ENCODE assay signal across 1 cellular context in the genomic region with DNA sequence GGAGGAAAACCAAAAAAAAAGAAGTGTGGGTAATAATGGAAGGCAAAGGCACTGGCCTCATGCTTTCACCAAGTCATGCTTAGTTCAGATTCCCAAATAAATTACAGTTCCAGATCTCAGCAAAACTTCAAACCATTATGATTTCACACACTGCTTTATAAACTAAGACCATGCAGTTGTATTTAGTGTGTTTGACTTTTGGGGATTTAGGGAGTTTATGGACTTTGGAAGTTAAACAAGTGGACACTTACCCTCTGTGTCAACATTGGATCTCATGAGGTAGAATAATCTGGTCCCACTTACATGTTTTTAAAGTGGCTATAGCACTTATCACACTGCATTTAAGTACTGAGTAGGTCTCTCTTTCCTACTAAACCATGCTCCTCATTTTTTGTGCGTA.
TF ChIP-seq lines count a peak whose summit lies in the region.

No MANE protein-coding gene starts in this region.

TF ChIP-seq in HepG2, 621 proteins besides CTCF, POLR2A, EP300 and RAD21 (continues in another document):
- peak; percentile 46; the same call in 1 of the 2 replicates for TF ChIP-seq SOX5 (CRISPR knock-in tag; IDR thresholded peaks at IDR 0.05; ENCODE audit: borderline replicate concordance)
- TF ChIP-seq, protein P1, sequence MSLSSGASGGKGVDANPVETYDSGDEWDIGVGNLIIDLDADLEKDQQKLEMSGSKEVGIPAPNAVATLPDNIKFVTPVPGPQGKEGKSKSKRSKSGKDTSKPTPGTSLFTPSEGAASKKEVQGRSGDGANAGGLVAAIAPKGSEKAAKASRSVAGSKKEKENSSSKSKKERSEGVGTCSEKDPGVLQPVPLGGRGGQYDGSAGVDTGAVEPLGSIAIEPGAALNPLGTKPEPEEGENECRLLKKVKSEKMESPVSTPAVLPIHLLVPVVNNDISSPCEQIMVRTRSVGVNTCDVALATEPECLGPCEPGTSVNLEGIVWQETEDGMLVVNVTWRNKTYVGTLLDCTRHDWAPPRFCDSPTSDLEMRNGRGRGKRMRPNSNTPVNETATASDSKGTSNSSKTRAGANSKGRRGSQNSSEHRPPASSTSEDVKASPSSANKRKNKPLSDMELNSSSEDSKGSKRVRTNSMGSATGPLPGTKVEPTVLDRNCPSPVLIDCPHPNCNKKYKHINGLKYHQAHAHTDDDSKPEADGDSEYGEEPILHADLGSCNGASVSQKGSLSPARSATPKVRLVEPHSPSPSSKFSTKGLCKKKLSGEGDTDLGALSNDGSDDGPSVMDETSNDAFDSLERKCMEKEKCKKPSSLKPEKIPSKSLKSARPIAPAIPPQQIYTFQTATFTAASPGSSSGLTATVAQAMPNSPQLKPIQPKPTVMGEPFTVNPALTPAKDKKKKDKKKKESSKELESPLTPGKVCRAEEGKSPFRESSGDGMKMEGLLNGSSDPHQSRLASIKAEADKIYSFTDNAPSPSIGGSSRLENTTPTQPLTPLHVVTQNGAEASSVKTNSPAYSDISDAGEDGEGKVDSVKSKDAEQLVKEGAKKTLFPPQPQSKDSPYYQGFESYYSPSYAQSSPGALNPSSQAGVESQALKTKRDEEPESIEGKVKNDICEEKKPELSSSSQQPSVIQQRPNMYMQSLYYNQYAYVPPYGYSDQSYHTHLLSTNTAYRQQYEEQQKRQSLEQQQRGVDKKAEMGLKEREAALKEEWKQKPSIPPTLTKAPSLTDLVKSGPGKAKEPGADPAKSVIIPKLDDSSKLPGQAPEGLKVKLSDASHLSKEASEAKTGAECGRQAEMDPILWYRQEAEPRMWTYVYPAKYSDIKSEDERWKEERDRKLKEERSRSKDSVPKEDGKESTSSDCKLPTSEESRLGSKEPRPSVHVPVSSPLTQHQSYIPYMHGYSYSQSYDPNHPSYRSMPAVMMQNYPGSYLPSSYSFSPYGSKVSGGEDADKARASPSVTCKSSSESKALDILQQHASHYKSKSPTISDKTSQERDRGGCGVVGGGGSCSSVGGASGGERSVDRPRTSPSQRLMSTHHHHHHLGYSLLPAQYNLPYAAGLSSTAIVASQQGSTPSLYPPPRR (CRISPR knock-in tag; IDR thresholded peaks at IDR 0.05; ENCODE audit: borderline replicate concordance) = peak; percentile 71; the same call in 1 of the 2 replicates
- TF ChIP-seq, protein P2, sequence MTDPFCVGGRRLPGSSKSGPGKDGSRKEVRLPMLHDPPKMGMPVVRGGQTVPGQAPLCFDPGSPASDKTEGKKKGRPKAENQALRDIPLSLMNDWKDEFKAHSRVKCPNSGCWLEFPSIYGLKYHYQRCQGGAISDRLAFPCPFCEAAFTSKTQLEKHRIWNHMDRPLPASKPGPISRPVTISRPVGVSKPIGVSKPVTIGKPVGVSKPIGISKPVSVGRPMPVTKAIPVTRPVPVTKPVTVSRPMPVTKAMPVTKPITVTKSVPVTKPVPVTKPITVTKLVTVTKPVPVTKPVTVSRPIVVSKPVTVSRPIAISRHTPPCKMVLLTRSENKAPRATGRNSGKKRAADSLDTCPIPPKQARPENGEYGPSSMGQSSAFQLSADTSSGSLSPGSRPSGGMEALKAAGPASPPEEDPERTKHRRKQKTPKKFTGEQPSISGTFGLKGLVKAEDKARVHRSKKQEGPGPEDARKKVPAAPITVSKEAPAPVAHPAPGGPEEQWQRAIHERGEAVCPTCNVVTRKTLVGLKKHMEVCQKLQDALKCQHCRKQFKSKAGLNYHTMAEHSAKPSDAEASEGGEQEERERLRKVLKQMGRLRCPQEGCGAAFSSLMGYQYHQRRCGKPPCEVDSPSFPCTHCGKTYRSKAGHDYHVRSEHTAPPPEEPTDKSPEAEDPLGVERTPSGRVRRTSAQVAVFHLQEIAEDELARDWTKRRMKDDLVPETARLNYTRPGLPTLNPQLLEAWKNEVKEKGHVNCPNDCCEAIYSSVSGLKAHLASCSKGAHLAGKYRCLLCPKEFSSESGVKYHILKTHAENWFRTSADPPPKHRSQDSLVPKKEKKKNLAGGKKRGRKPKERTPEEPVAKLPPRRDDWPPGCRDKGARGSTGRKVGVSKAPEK (CRISPR knock-in tag; IDR thresholded peaks at IDR 0.05; ENCODE audit: borderline replicate concordance) = no peak
- no peak; the same call in 1 of the 2 replicates for TF ChIP-seq SALL2 (CRISPR knock-in tag; IDR thresholded peaks at IDR 0.05)
- peak; percentile 58 for TF ChIP-seq NCOA2 (CRISPR knock-in tag; IDR thresholded peaks at IDR 0.05)
- no peak for TF ChIP-seq IKZF4 (CRISPR knock-in tag; IDR thresholded peaks at IDR 0.05; ENCODE audit: borderline replicate concordance, low read depth, not compliant biosample characterization)
- TF ChIP-seq, protein P3, sequence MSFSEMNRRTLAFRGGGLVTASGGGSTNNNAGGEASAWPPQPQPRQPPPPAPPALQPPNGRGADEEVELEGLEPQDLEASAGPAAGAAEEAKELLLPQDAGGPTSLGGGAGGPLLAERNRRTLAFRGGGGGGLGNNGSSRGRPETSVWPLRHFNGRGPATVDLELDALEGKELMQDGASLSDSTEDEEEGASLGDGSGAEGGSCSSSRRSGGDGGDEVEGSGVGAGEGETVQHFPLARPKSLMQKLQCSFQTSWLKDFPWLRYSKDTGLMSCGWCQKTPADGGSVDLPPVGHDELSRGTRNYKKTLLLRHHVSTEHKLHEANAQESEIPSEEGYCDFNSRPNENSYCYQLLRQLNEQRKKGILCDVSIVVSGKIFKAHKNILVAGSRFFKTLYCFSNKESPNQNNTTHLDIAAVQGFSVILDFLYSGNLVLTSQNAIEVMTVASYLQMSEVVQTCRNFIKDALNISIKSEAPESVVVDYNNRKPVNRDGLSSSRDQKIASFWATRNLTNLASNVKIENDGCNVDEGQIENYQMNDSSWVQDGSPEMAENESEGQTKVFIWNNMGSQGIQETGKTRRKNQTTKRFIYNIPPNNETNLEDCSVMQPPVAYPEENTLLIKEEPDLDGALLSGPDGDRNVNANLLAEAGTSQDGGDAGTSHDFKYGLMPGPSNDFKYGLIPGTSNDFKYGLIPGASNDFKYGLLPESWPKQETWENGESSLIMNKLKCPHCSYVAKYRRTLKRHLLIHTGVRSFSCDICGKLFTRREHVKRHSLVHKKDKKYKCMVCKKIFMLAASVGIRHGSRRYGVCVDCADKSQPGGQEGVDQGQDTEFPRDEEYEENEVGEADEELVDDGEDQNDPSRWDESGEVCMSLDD (CRISPR knock-in tag; IDR thresholded peaks at IDR 0.05; ENCODE audit: borderline replicate concordance) = 0 out of 2 replicates have a peak, but pooled peaks have one; percentile 37
- TF ChIP-seq FIP1L1 (IDR thresholded peaks at IDR 0.05; ENCODE audit: borderline replicate concordance, insufficient read depth, low read depth, low read length) = no peak
- TF ChIP-seq HNF4G (IDR thresholded peaks at IDR 0.05; ENCODE audit: borderline replicate concordance, low read depth, low read length) = peak; percentile 73
- TF ChIP-seq HNF4G (CRISPR knock-in tag; IDR thresholded peaks at IDR 0.05; ENCODE audit: borderline replicate concordance, low read depth) = no peak; the same call in 1 of the 2 replicates
- 0 out of 2 replicates have a peak, but pooled peaks have one; percentile 19 for TF ChIP-seq CEBPG (CRISPR knock-in tag; IDR thresholded peaks at IDR 0.05)
- no peak for TF ChIP-seq ZEB1 (IDR thresholded peaks at IDR 0.05; ENCODE audit: insufficient replicate concordance, low read depth)
- TF ChIP-seq HHEX (CRISPR knock-in tag; IDR thresholded peaks at IDR 0.05) = peak; percentile 66
- TF ChIP-seq ARID2 (CRISPR knock-in tag; IDR thresholded peaks at IDR 0.05; ENCODE audit: borderline replicate concordance) = 0 out of 2 replicates have a peak, but pooled peaks have one; percentile 43
- peak; percentile 51; the same call in 1 of the 2 replicates for TF ChIP-seq REPIN1 (CRISPR knock-in tag; IDR thresholded peaks at IDR 0.05; ENCODE audit: borderline replicate concordance, low read depth)
- peak; percentile 74 for TF ChIP-seq PHF21A (CRISPR knock-in tag; IDR thresholded peaks at IDR 0.05)
- TF ChIP-seq, protein P4, sequence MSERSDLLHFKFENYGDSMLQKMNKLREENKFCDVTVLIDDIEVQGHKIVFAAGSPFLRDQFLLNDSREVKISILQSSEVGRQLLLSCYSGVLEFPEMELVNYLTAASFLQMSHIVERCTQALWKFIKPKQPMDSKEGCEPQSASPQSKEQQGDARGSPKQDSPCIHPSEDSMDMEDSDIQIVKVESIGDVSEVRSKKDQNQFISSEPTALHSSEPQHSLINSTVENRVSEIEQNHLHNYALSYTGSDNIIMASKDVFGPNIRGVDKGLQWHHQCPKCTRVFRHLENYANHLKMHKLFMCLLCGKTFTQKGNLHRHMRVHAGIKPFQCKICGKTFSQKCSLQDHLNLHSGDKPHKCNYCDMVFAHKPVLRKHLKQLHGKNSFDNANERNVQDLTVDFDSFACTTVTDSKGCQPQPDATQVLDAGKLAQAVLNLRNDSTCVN (CRISPR knock-in tag; IDR thresholded peaks at IDR 0.05; ENCODE audit: borderline replicate concordance) = no peak
- TF ChIP-seq FOSL2 (CRISPR knock-in tag; IDR thresholded peaks at IDR 0.05) = no peak
- no peak for TF ChIP-seq ZNF773 (CRISPR knock-in tag; IDR thresholded peaks at IDR 0.05; ENCODE audit: borderline replicate concordance)
- no peak for TF ChIP-seq ZBTB7A (CRISPR knock-in tag; IDR thresholded peaks at IDR 0.05)
- peak; percentile 37; the same call in 1 of the 2 replicates for TF ChIP-seq TARDBP (CRISPR knock-in tag; IDR thresholded peaks at IDR 0.05)
- TF ChIP-seq MED1 (CRISPR knock-in tag; IDR thresholded peaks at IDR 0.05) = peak; percentile 40; the same call in 1 of the 2 replicates
- peak; percentile 99 for TF ChIP-seq MZF1 (CRISPR knock-in tag; IDR thresholded peaks at IDR 0.05; ENCODE audit: borderline replicate concordance)
- 0 out of 2 replicates have a peak, but pooled peaks have one; percentile 48 for TF ChIP-seq KDM6A (CRISPR knock-in tag; IDR thresholded peaks at IDR 0.05; ENCODE audit: low read depth)
- TF ChIP-seq ZMYM4 (CRISPR knock-in tag; IDR thresholded peaks at IDR 0.05) = peak; percentile 19; the same call in 1 of the 2 replicates
- TF ChIP-seq FOXJ3 (CRISPR knock-in tag; IDR thresholded peaks at IDR 0.05; ENCODE audit: borderline replicate concordance) = peak; percentile 55; the same call in 1 of the 2 replicates
- TF ChIP-seq, protein P5, sequence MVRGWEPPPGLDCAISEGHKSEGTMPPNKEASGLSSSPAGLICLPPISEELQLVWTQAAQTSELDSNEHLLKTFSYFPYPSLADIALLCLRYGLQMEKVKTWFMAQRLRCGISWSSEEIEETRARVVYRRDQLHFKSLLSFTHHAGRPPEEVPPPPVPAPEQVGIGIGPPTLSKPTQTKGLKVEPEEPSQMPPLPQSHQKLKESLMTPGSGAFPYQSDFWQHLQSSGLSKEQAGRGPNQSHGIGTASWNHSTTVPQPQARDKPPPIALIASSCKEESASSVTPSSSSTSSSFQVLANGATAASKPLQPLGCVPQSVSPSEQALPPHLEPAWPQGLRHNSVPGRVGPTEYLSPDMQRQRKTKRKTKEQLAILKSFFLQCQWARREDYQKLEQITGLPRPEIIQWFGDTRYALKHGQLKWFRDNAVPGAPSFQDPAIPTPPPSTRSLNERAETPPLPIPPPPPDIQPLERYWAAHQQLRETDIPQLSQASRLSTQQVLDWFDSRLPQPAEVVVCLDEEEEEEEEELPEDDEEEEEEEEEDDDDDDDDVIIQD (CRISPR knock-in tag; IDR thresholded peaks at IDR 0.05; ENCODE audit: low read depth) = 0 out of 2 replicates have a peak, but pooled peaks have one; percentile 22
- peak; percentile 87; the same call in 1 of the 2 replicates for TF ChIP-seq HDAC2 (CRISPR knock-in tag; IDR thresholded peaks at IDR 0.05)
- TF ChIP-seq FOXA3 (CRISPR knock-in tag; IDR thresholded peaks at IDR 0.05) = peak; percentile 92
- no peak for TF ChIP-seq SOX6 (IDR thresholded peaks at IDR 0.05)
- TF ChIP-seq SOX6 (CRISPR knock-in tag; IDR thresholded peaks at IDR 0.05) = peak; percentile 19; the same call in 1 of the 2 replicates
- 0 out of 2 replicates have a peak, but pooled peaks have one; percentile 27 for TF ChIP-seq RARA (CRISPR knock-in tag; IDR thresholded peaks at IDR 0.05)
- peak; percentile 72 for TF ChIP-seq RCOR2 (CRISPR knock-in tag; IDR thresholded peaks at IDR 0.05)
- no peak for TF ChIP-seq FOXP1 (IDR thresholded peaks at IDR 0.05)
- peak; percentile 33; the same call in 1 of the 2 replicates for TF ChIP-seq FOXP1 (CRISPR knock-in tag; IDR thresholded peaks at IDR 0.05)
- TF ChIP-seq, protein P6, sequence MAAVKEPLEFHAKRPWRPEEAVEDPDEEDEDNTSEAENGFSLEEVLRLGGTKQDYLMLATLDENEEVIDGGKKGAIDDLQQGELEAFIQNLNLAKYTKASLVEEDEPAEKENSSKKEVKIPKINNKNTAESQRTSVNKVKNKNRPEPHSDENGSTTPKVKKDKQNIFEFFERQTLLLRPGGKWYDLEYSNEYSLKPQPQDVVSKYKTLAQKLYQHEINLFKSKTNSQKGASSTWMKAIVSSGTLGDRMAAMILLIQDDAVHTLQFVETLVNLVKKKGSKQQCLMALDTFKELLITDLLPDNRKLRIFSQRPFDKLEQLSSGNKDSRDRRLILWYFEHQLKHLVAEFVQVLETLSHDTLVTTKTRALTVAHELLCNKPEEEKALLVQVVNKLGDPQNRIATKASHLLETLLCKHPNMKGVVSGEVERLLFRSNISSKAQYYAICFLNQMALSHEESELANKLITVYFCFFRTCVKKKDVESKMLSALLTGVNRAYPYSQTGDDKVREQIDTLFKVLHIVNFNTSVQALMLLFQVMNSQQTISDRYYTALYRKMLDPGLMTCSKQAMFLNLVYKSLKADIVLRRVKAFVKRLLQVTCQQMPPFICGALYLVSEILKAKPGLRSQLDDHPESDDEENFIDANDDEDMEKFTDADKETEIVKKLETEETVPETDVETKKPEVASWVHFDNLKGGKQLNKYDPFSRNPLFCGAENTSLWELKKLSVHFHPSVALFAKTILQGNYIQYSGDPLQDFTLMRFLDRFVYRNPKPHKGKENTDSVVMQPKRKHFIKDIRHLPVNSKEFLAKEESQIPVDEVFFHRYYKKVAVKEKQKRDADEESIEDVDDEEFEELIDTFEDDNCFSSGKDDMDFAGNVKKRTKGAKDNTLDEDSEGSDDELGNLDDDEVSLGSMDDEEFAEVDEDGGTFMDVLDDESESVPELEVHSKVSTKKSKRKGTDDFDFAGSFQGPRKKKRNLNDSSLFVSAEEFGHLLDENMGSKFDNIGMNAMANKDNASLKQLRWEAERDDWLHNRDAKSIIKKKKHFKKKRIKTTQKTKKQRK (IDR thresholded peaks at IDR 0.05; ENCODE audit: low read length) = no peak
- no peak for TF ChIP-seq SOX13 (IDR thresholded peaks at IDR 0.05)
- TF ChIP-seq SOX13 (CRISPR knock-in tag; conservative IDR thresholded peaks at IDR 0.05 in 1 of 2, IDR thresholded peaks at IDR 0.05 in 1 of 2) = peak in 1 of 2 experiments; percentile 68; a peak in 1 of 4 replicates
- TF ChIP-seq MIXL1 (CRISPR knock-in tag; IDR thresholded peaks at IDR 0.05) = peak; percentile 65; the same call in 1 of the 2 replicates
- TF ChIP-seq HNF4A (CRISPR knock-in tag; IDR thresholded peaks at IDR 0.05) = peak; percentile 94
- TF ChIP-seq ZNF124 (CRISPR knock-in tag; IDR thresholded peaks at IDR 0.05) = 0 out of 2 replicates have a peak, but pooled peaks have one; percentile 42
- TF ChIP-seq ZNF354B (CRISPR knock-in tag; IDR thresholded peaks at IDR 0.05) = no peak
- TF ChIP-seq LCORL (IDR thresholded peaks at IDR 0.05) = peak; percentile 95
- peak; percentile 75; the same call in 1 of the 2 replicates for TF ChIP-seq LCORL (CRISPR knock-in tag; IDR thresholded peaks at IDR 0.05)
- TF ChIP-seq KAT7 (CRISPR knock-in tag; IDR thresholded peaks at IDR 0.05; ENCODE audit: borderline replicate concordance) = no peak
- TF ChIP-seq NR2F6 (IDR thresholded peaks at IDR 0.05) = peak; percentile 13; the same call in 1 of the 2 replicates
- TF ChIP-seq NR2F6 (CRISPR knock-in tag; IDR thresholded peaks at IDR 0.05) = peak; percentile 16; the same call in 1 of the 2 replicates
- TF ChIP-seq PITX1 (CRISPR knock-in tag; IDR thresholded peaks at IDR 0.05) = peak; percentile 73
- 0 out of 2 replicates have a peak, but pooled peaks have one; percentile 19 for TF ChIP-seq ZNF614 (CRISPR knock-in tag; IDR thresholded peaks at IDR 0.05; ENCODE audit: borderline replicate concordance)
- no peak for TF ChIP-seq ELF1 (CRISPR knock-in tag; IDR thresholded peaks at IDR 0.05)
- TF ChIP-seq NFYB (CRISPR knock-in tag; IDR thresholded peaks at IDR 0.05) = no peak
